Comparison of ENCODE assay signal across 8 cellular contexts in genomic region chrX:80648023-80648422, GRCh38.
DNase-seq lines count a peak whose midpoint lies in the region; TF ChIP-seq lines count a peak whose summit lies in the region.

No MANE protein-coding gene starts in this region.

- no peak overlapping the region for H3K27ac Mint-ChIP-seq in neural crest cell (ENCODE audit: unreplicated experiment)
- no peak overlapping the region for H3K27ac Mint-ChIP-seq in activated CD4-positive, alpha-beta T cell treated with anti-CD3 and anti-CD28 coated beads, Interleukin-2, amount 10 ng/mL, durations not matched to agents 7 days and 5 days

- H3K36me3 ChIP-seq in colonic mucosa, result no peaks in the 10 kb centered on the region

- no peaks in the 10 kb centered on the region for H3K4me1 Mint-ChIP-seq in neural crest cell
- no peaks in the 10 kb centered on the region for H3K4me1 Mint-ChIP-seq in activated CD4-positive, alpha-beta T cell treated with anti-CD3 and anti-CD28 coated beads, Interleukin-2, amount 10 ng/mL, durations not matched to agents 7 days and 5 days

- H3K4me1 ChIP-seq in colonic mucosa, result no peaks in the 10 kb centered on the region

- H3K27me3 ChIP-seq in colonic mucosa, result no peaks in the 10 kb centered on the region

- no peak overlapping the region for H3K4me3 ChIP-seq in colonic mucosa

- H3K36me3 Mint-ChIP-seq in neural crest cell (ENCODE audit: low read depth), result peaks cover 4% of the 10 kb centered on the region
- no peaks in the 10 kb centered on the region for H3K36me3 Mint-ChIP-seq in activated CD4-positive, alpha-beta T cell treated with anti-CD3 and anti-CD28 coated beads, Interleukin-2, amount 10 ng/mL, durations not matched to agents 7 days and 5 days (ENCODE audit: low read depth)

- CTCF ChIA-PET in GM10248 (lab: Yijun Ruan, JAX), result no interaction called here
- CTCF ChIA-PET in activated CD4-positive, alpha-beta T cell treated with anti-CD3 and anti-CD28 coated beads, Interleukin-2, amount 10 ng/mL, durations not matched to agents 7 days and 5 days (lab: Charles Lee), result no interaction called here

- H3K9me3 ChIP-seq in colonic mucosa, result no peaks in the 10 kb centered on the region

- H3K27ac ChIP-seq in colonic mucosa, result no peak overlapping the region

- peaks cover 11% of the 10 kb centered on the region for H3K9me3 Mint-ChIP-seq in neural crest cell
- no peaks in the 10 kb centered on the region for H3K9me3 Mint-ChIP-seq in activated CD4-positive, alpha-beta T cell treated with anti-CD3 and anti-CD28 coated beads, Interleukin-2, amount 10 ng/mL, durations not matched to agents 7 days and 5 days

- H3K27me3 Mint-ChIP-seq in neural crest cell (ENCODE audit: low read depth), result no peaks in the 10 kb centered on the region
- H3K27me3 Mint-ChIP-seq in activated CD4-positive, alpha-beta T cell treated with anti-CD3 and anti-CD28 coated beads, Interleukin-2, amount 10 ng/mL, durations not matched to agents 7 days and 5 days, result no peaks in the 10 kb centered on the region

- H3K4me3 Mint-ChIP-seq in neural crest cell, result no peak overlapping the region
- H3K4me3 Mint-ChIP-seq in activated CD4-positive, alpha-beta T cell treated with anti-CD3 and anti-CD28 coated beads, Interleukin-2, amount 10 ng/mL, durations not matched to agents 7 days and 5 days, result no peak overlapping the region

- no peak overlapping the region for H3K9ac ChIP-seq in colonic mucosa (ENCODE audit: low read depth in 2 of 2, low read length in 2 of 2)

- DNase-seq in GM10248 (ENCODE audit: extremely low spot score) (no peak), NCI-H1694 (lab: John Stamatoyannopoulos, UW) (peak; percentile 1), dermis blood vessel endothelial cell (peak; percentile 7), neural crest cell (ENCODE audit: low read depth, low spot score) (no peak), DMS153 (lab: John Stamatoyannopoulos, UW) (no peak), colonic mucosa (no peak), NCI-H1436 treated with DMSO at 0.1 percent for 48 hours (lab: John Stamatoyannopoulos, UW) (no peak)
- DNase-seq in activated CD4-positive, alpha-beta T cell treated with anti-CD3 and anti-CD28 coated beads, Interleukin-2, amount 10 ng/mL, durations not matched to agents 7 days and 5 days, result no peak

- POLR2A ChIA-PET in GM10248 (lab: Yijun Ruan, JAX), result no interaction called here
- POLR2A ChIA-PET in activated CD4-positive, alpha-beta T cell treated with anti-CD3 and anti-CD28 coated beads, Interleukin-2, amount 10 ng/mL, durations not matched to agents 7 days and 5 days (lab: Charles Lee), result no interaction called here

- TF ChIP-seq CTCF in GM10248 (IDR thresholded peaks at IDR 0.05; ENCODE audit: control extremely low read depth, extremely low read depth, low read depth, missing control alignments) (peak; percentile 36), neural crest cell (conservative IDR thresholded peaks at IDR 0.05) (peak; percentile 33), colonic mucosa (IDR thresholded peaks at IDR 0.05) (no peak)

- intact Hi-C loops in colonic mucosa (cut with DNase I), result no loop called here

Comparison
In these comparisons a context has a peak if more than half of its experiments do, and no peak if none do; other contexts are left out.
1. DNase-seq: peak in NCI-H1694 (single experiment) and dermis blood vessel endothelial cell (single experiment); none in GM10248 (single experiment), neural crest cell (single experiment), DMS153 (single experiment), activated CD4-positive, alpha-beta T cell treated with anti-CD3 and anti-CD28 coated beads, Interleukin-2, amount 10 ng/mL, durations not matched to agents 7 days and 5 days (single experiment), colonic mucosa (single experiment) and NCI-H1436 treated with DMSO at 0.1 percent for 48 hours (single experiment).